In genomic region chr9:93731963-93732362, GRCh38 we compare ENCODE assay signal across 19 cellular contexts.
"Had no signal": no experiment of that assay in that cellular context is flagged by ENCODE, and none has a peak within 500 bp of the region (broad histone marks: within the 10 kb centered on the region; RNA-seq: fewer than 3 reads in every experiment).

No MANE protein-coding gene starts in this region.

- H3K4me1 Mint-ChIP-seq: naive thymus-derived CD8-positive, alpha-beta T cell; nephron progenitor cell; stimulated activated effector memory CD8-positive, alpha-beta T cell treated with anti-CD3 and anti-CD28 coated beads, Interleukin-12 subunit alpha, Interleukin-12 subunit beta, amount 100 ng/mL, for 72 hours had no signal

- ATAC-seq: esophagus mucosa; gastrocnemius medialis; left ventricle myocardium superior; lower lobe of right lung; naive thymus-derived CD8-positive, alpha-beta T cell; stimulated activated effector memory CD8-positive, alpha-beta T cell treated with anti-CD3 and anti-CD28 coated beads, Interleukin-12 subunit alpha, Interleukin-12 subunit beta, amount 100 ng/mL, for 72 hours had no signal

- DNase-seq: dorsolateral prefrontal cortex; effector CD4-positive, alpha-beta T cell; foreskin fibroblast; gastrocnemius medialis; head of caudate nucleus; left ventricle myocardium superior; lower lobe of right lung; naive thymus-derived CD8-positive, alpha-beta T cell; nephron progenitor cell; nucleus accumbens; sigmoid colon; stimulated activated CD4-positive, alpha-beta T cell treated with anti-CD3 and anti-CD28 coated beads, Interleukin-2, amount 100 ng/mL, for 24 hours; stimulated activated CD4-positive, alpha-beta T cell treated with anti-CD3 and anti-CD28 coated beads, Interleukin-4, amount 100 ng/mL, for 24 hours; stimulated activated naive CD4-positive, alpha-beta T cell treated with Interleukin-2 at 50 U/mL for 16 hours; stomach; thyroid gland; trophoblast cell had no signal

- H3K27ac Mint-ChIP-seq: naive thymus-derived CD8-positive, alpha-beta T cell; nephron progenitor cell; stimulated activated effector memory CD8-positive, alpha-beta T cell treated with anti-CD3 and anti-CD28 coated beads, Interleukin-12 subunit alpha, Interleukin-12 subunit beta, amount 100 ng/mL, for 72 hours had no signal

- H3K4me3 Mint-ChIP-seq: naive thymus-derived CD8-positive, alpha-beta T cell; nephron progenitor cell; stimulated activated effector memory CD8-positive, alpha-beta T cell treated with anti-CD3 and anti-CD28 coated beads, Interleukin-12 subunit alpha, Interleukin-12 subunit beta, amount 100 ng/mL, for 72 hours had no signal

- H3K36me3 Mint-ChIP-seq: stimulated activated effector memory CD8-positive, alpha-beta T cell treated with anti-CD3 and anti-CD28 coated beads, Interleukin-12 subunit alpha, Interleukin-12 subunit beta, amount 100 ng/mL, for 72 hours had no signal
